In the genomic region with DNA sequence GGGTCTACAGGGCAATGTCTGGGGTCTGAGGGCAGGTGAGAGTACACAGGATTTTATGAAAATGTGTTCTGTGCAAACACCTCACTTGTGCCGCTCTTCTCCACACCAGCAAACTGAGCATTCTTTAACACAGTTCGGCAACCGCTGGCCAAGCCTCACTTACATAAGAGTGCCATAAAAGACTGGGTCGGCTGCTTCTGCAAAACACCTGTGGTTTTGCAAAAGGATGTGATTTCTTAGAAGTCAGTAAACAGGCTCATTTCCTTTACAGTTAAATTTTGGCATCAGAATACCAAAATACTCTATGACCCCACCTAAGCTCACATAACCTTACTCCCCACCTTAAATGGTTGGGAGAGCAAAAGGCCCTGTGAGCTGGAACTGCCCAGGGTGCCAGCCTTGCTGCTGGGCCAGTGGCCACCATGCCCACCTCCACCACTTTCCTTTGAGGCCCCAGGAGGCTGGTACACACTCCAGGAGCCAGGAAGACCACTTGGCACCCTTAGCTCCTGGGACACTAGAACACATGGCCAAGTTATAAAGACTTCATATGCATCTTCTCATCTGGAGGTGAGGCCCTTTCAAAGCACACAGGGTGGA, we compare ENCODE assay signal across 8 cellular contexts. TPM values are rescaled to one million over a fixed set of nuclear protein-coding genes. Genes with fewer than 3 reads are reported as not detected.
DNase-seq lines count a peak whose midpoint lies in the region; ATAC-seq and TF ChIP-seq lines count a peak whose summit lies in the region.

No MANE protein-coding gene starts in this region.

- POLR2A ChIA-PET in Caco-2 (lab: Charles Lee) = no interaction called here

- no peaks in the 10 kb centered on the region for H3K27me3 ChIP-seq in rectal smooth muscle tissue (ENCODE audit: control insufficient read depth, insufficient read depth, low read length)
- H3K27me3 ChIP-seq in Caco-2 (replicated peaks; ENCODE audit: control insufficient read depth, insufficient read depth, low read length) = no peaks in the 10 kb centered on the region

- peaks cover 38% of the 10 kb centered on the region for H3K36me3 Mint-ChIP-seq in activated T-helper 17 cell treated with anti-CD3 and anti-CD28 coated beads, Interleukin-2, amount 50 U/mL, for 72 hours (ENCODE audit: low read depth)
- H3K36me3 Mint-ChIP-seq in Caco-2 (ENCODE audit: insufficient read depth, unreplicated experiment) = peaks cover 15% of the 10 kb centered on the region

- H3K4me1 ChIP-seq in rectal smooth muscle tissue (ENCODE audit: control insufficient read depth, insufficient read depth, low read length) (peaks cover 23% of the 10 kb centered on the region), Caco-2 (peaks cover 13% of the 10 kb centered on the region)

- intact Hi-C loops in Caco-2 (cut with micrococcal nuclease; ENCODE audit: unreplicated experiment) = no loop called here

- no peak for TF ChIP-seq CTCF in Caco-2 (IDR thresholded peaks at IDR 0.05; ENCODE audit: insufficient read depth in 1 of 2, low read depth in 1 of 2, low read length in 1 of 2, severe bottlenecking in 1 of 2, unreplicated experiment in 1 of 2)

- peak overlapping the region; percentile 66 for H3K27ac Mint-ChIP-seq in activated T-helper 17 cell treated with anti-CD3 and anti-CD28 coated beads, Interleukin-2, amount 50 U/mL, for 72 hours
- H3K27ac Mint-ChIP-seq in Caco-2 (ENCODE audit: unreplicated experiment) = no peak overlapping the region

- peaks cover 61% of the 10 kb centered on the region for H3K4me1 Mint-ChIP-seq in activated T-helper 17 cell treated with anti-CD3 and anti-CD28 coated beads, Interleukin-2, amount 50 U/mL, for 72 hours
- peaks cover 19% of the 10 kb centered on the region for H3K4me1 Mint-ChIP-seq in Caco-2 (ENCODE audit: low read depth, unreplicated experiment)

- H3K27me3 Mint-ChIP-seq in activated T-helper 17 cell treated with anti-CD3 and anti-CD28 coated beads, Interleukin-2, amount 50 U/mL, for 72 hours = no peaks in the 10 kb centered on the region
- H3K27me3 Mint-ChIP-seq in Caco-2 (ENCODE audit: insufficient read depth, unreplicated experiment) = no peaks in the 10 kb centered on the region

- peak overlapping the region; percentile 73 for H3K4me3 Mint-ChIP-seq in activated T-helper 17 cell treated with anti-CD3 and anti-CD28 coated beads, Interleukin-2, amount 50 U/mL, for 72 hours
- no peak overlapping the region for H3K4me3 Mint-ChIP-seq in Caco-2 (ENCODE audit: unreplicated experiment)

- peak; percentile 59 for ATAC-seq in GM19395 (IDR thresholded peaks at IDR 0.05; ENCODE audit: unreplicated experiment)
- ATAC-seq in HG03159 (IDR thresholded peaks at IDR 0.05; ENCODE audit: unreplicated experiment) = peak; percentile 72
- ATAC-seq in activated T-helper 17 cell treated with anti-CD3 and anti-CD28 coated beads, Interleukin-2, amount 50 U/mL, for 72 hours (replicated peaks) = peak; percentile 40
- no peak for ATAC-seq in HG03095 (IDR thresholded peaks at IDR 0.05; ENCODE audit: unreplicated experiment)
- ATAC-seq in HG02870 (IDR thresholded peaks at IDR 0.05; ENCODE audit: unreplicated experiment) = no peak

- peak overlapping the region; percentile 5 for H3K9ac ChIP-seq in rectal smooth muscle tissue (ENCODE audit: low read length)

- H3K9me3 Mint-ChIP-seq in activated T-helper 17 cell treated with anti-CD3 and anti-CD28 coated beads, Interleukin-2, amount 50 U/mL, for 72 hours = no peaks in the 10 kb centered on the region
- no peaks in the 10 kb centered on the region for H3K9me3 Mint-ChIP-seq in Caco-2 (ENCODE audit: unreplicated experiment)

- DNase-seq in Caco-2 (no peak), caudate nucleus (lab: John Stamatoyannopoulos, UW) (no peak)

- H3K36me3 ChIP-seq in rectal smooth muscle tissue (ENCODE audit: control insufficient read depth, insufficient read depth, low read length) (no peaks in the 10 kb centered on the region), Caco-2 (ENCODE audit: control insufficient read depth, insufficient read depth, low read length) (no peaks in the 10 kb centered on the region)

- CTCF ChIA-PET in Caco-2 (lab: Charles Lee) = no interaction called here

- no peak overlapping the region for H3K4me3 ChIP-seq in rectal smooth muscle tissue (ENCODE audit: low read length)
- H3K4me3 ChIP-seq in Caco-2 (ENCODE audit: low read depth, low read length) = no peak overlapping the region

- no peak overlapping the region for H3K27ac ChIP-seq in rectal smooth muscle tissue (ENCODE audit: low read depth, low read length)
- no peak overlapping the region for H3K27ac ChIP-seq in caudate nucleus (ENCODE audit: low read depth, low read length)

- BruUV-seq in Caco-2 (replicated peaks; lab: Mats Ljungman, UMichigan) = no TSS peak

- no peaks in the 10 kb centered on the region for H3K9me3 ChIP-seq in Caco-2

RNA-seq across cellular contexts. Expression of gene CAPZB, which starts 22.0 kb away (rescaled TPM):
- 100 to 1,000 TPM; 291 to 399 TPM for total RNA-seq in activated T-helper 17 cell treated with anti-CD3 and anti-CD28 coated beads, Interleukin-2, amount 50 U/mL, for 72 hours
- 205 and 223 TPM in 2 replicates for total RNA-seq in Caco-2 (2022)

Comparison
In these comparisons a context has a peak if more than half of its experiments do, and no peak if none do; other contexts are left out.
1. ATAC-seq: peak in GM19395 (single experiment), HG03159 (single experiment) and activated T-helper 17 cell treated with anti-CD3 and anti-CD28 coated beads, Interleukin-2, amount 50 U/mL, for 72 hours (single experiment); none in HG03095 (single experiment) and HG02870 (single experiment).